ENCODE assay signal across 26 cellular contexts in the genomic region with DNA sequence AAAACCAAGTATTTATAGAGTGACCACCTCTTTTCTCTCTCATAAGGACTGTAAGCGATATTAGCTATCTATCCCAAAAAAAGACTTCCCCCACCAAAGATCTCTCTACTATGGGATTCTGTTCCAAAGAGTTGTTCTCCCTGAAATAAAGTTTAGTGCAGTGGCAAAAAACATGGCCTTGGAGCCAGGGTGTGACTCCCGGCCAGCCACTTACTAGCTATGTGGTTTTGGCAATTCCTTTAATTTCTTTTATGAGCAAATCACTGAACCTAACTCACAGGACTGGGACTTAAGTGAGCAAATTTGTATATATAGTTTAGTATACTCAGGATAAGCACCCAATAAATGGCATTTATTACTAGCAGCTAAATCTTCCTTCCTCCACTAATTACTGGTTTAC.
"Had no signal": no experiment of that assay in that cellular context is flagged by ENCODE, and none has a peak within 500 bp of the region (broad histone marks: within the 10 kb centered on the region; RNA-seq: fewer than 3 reads in every experiment).

No MANE protein-coding gene starts in this region.

- H3K36me3 ChIP-seq: esophagus squamous epithelium, gastrocnemius medialis, heart left ventricle, left lung, neural progenitor cell, sigmoid colon, tibial artery had no signal

- H3K27me3 ChIP-seq: esophagus squamous epithelium, gastrocnemius medialis, heart left ventricle, hepatocyte, left lung, neural progenitor cell, sigmoid colon, testis, tibial artery had no signal

- H3K36me3 Mint-ChIP-seq: naive thymus-derived CD4-positive, alpha-beta T cell; stimulated activated effector memory CD8-positive, alpha-beta T cell treated with anti-CD3 and anti-CD28 coated beads, Interleukin-12 subunit alpha, Interleukin-12 subunit beta, amount 100 ng/mL, for 72 hours; type B pancreatic cell had no signal

- H3K4me1 Mint-ChIP-seq: naive thymus-derived CD4-positive, alpha-beta T cell; stimulated activated effector memory CD8-positive, alpha-beta T cell treated with anti-CD3 and anti-CD28 coated beads, Interleukin-12 subunit alpha, Interleukin-12 subunit beta, amount 100 ng/mL, for 72 hours had no signal

- DNase-seq: cortex of kidney; effector memory CD8-positive, alpha-beta T cell; erythroblast; esophagus squamous epithelium; foreskin fibroblast; gastrocnemius medialis; heart left ventricle; left cardiac atrium; left lung; mesendoderm; midbrain; naive thymus-derived CD4-positive, alpha-beta T cell; sigmoid colon; stimulated activated CD4-positive, alpha-beta T cell treated with anti-CD3 and anti-CD28 coated beads, Interleukin-2, amount 100 ng/mL, for 24 hours; stimulated activated CD4-positive, alpha-beta T cell treated with anti-CD3 and anti-CD28 coated beads, Interleukin-4, amount 100 ng/mL, for 24 hours; stimulated activated naive CD8-positive, alpha-beta T cell treated with anti-CD3 and anti-CD28 coated beads, Interleukin-15, Interleukin-2, amounts not matched to agents 100 U/mL and 50 U/mL, for 24 hours; substantia nigra; testis; tibial artery had no signal

- H3K9me3 Mint-ChIP-seq: effector memory CD8-positive, alpha-beta T cell; naive thymus-derived CD4-positive, alpha-beta T cell; stimulated activated effector memory CD8-positive, alpha-beta T cell treated with anti-CD3 and anti-CD28 coated beads, Interleukin-12 subunit alpha, Interleukin-12 subunit beta, amount 100 ng/mL, for 72 hours; type B pancreatic cell had no signal

- H3K27ac ChIP-seq: esophagus squamous epithelium, gastrocnemius medialis, heart left ventricle, hepatocyte, left lung, neural progenitor cell, parathyroid adenoma, sigmoid colon, testis, tibial artery had no signal

- H3K27me3 Mint-ChIP-seq: effector memory CD8-positive, alpha-beta T cell; progenitor cell of endocrine pancreas; type B pancreatic cell had no signal

- H3K4me3 ChIP-seq: esophagus squamous epithelium, gastrocnemius medialis, heart left ventricle, hepatocyte, left lung, neural progenitor cell, sigmoid colon, testis, tibial artery had no signal

- H3K9me3 ChIP-seq: esophagus squamous epithelium, gastrocnemius medialis, left lung, sigmoid colon, testis, tibial artery had no signal

- H3K4me1 ChIP-seq: esophagus squamous epithelium, parathyroid adenoma had no signal

- H3K27ac Mint-ChIP-seq: effector memory CD8-positive, alpha-beta T cell; nephron; neural progenitor cell; progenitor cell of endocrine pancreas; stimulated activated effector memory CD8-positive, alpha-beta T cell treated with anti-CD3 and anti-CD28 coated beads, Interleukin-12 subunit alpha, Interleukin-12 subunit beta, amount 100 ng/mL, for 72 hours; type B pancreatic cell had no signal

- ATAC-seq: effector memory CD8-positive, alpha-beta T cell; gastrocnemius medialis; heart left ventricle; left lung; naive thymus-derived CD4-positive, alpha-beta T cell; stimulated activated effector memory CD8-positive, alpha-beta T cell treated with anti-CD3 and anti-CD28 coated beads, Interleukin-12 subunit alpha, Interleukin-12 subunit beta, amount 100 ng/mL, for 72 hours; stimulated activated naive CD8-positive, alpha-beta T cell treated with anti-CD3 and anti-CD28 coated beads, Interleukin-15, Interleukin-2, amounts not matched to agents 100 U/mL and 50 U/mL, for 24 hours had no signal

- H3K4me3 Mint-ChIP-seq: effector memory CD8-positive, alpha-beta T cell; naive thymus-derived CD4-positive, alpha-beta T cell; nephron; neural progenitor cell; stimulated activated effector memory CD8-positive, alpha-beta T cell treated with anti-CD3 and anti-CD28 coated beads, Interleukin-12 subunit alpha, Interleukin-12 subunit beta, amount 100 ng/mL, for 72 hours; type B pancreatic cell had no signal
